Comparison of ENCODE assay signal across 10 cellular contexts in the genomic region with DNA sequence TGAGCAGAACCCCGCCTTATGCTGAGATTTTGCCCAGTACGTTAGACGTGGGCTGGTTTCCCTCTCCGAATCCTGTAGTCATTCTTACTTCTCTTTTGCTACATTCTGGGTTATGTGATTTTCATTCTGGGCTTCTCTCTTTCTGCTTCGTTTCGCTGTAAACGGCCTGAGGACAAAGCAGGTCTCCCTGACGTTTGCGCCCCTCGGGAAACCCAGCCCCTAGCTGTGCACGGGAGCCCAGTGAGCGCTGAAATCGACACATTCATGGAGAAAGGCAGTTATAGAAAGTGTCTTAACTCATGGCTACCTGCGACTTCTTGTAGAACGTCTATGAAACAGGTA. TPM values are rescaled to one million over a fixed set of nuclear protein-coding genes. Genes with fewer than 3 reads are reported as not detected.
A peak's percentile ranks its signal among the peaks of the same experiment; 100 is the strongest.
DNase-seq lines count a peak whose midpoint lies in the region; ATAC-seq and TF ChIP-seq lines count a peak whose summit lies in the region.
"Had no signal": no experiment of that assay in that cellular context is flagged by ENCODE, and none has a peak within 500 bp of the region (broad histone marks: within the 10 kb centered on the region; RNA-seq: fewer than 3 reads in every experiment).

No MANE protein-coding gene starts in this region.

- no peak for TF ChIP-seq POLR2A in uterus (IDR thresholded peaks at IDR 0.05)

- H3K4me3 ChIP-seq in HUES48 (ENCODE audit: low read depth, low read length) (peak overlapping the region; percentile 63), adipocyte (ENCODE audit: low read length) (peak overlapping the region; percentile 77), iPS-18c (ENCODE audit: insufficient read depth, low read depth, low read length) (peak overlapping the region; percentile 38), uterus (no peak overlapping the region)

- TF ChIP-seq CTCF in uterus (IDR thresholded peaks at IDR 0.05) = peak in 1 of 4 experiments; percentile 2

- DNase-seq in adipocyte (ENCODE audit: low read depth) (no peak), uterus (no peak), germinal center (ENCODE audit: low spot score) (no peak)
- DNase-seq: GOT3, KG1 had no signal

- H3K4me3 Mint-ChIP-seq in stimulated activated memory B cell treated with anti-CD40 and anti-IgM and Interleukin-4, amounts not matched to agents 10 μg/mL and 1 μg/mL and 100 μg/mL, for 72 hours = peak overlapping the region; percentile 40

- H3K36me3 Mint-ChIP-seq in stimulated activated memory B cell treated with anti-CD40 and anti-IgM and Interleukin-4, amounts not matched to agents 10 μg/mL and 1 μg/mL and 100 μg/mL, for 72 hours = no peaks in the 10 kb centered on the region

- H3K36me3 ChIP-seq in HUES48 (ENCODE audit: control insufficient read depth, insufficient read depth, low read length) (no peaks in the 10 kb centered on the region), adipocyte (ENCODE audit: control insufficient read depth, insufficient read depth, low read length, severe bottlenecking) (no peaks in the 10 kb centered on the region), uterus (no peaks in the 10 kb centered on the region)

- ATAC-seq in stimulated activated memory B cell treated with anti-CD40 and anti-IgM and Interleukin-4, amounts not matched to agents 10 μg/mL and 1 μg/mL and 100 μg/mL, for 72 hours = no peak
- ATAC-seq in HG03045 (IDR thresholded peaks at IDR 0.05; ENCODE audit: unreplicated experiment) = no peak

- intact Hi-C loops in uterus (cut with DNase I; ENCODE audit: low total_unique reads) = no loop called here

- peaks cover 10% of the 10 kb centered on the region for H3K4me1 Mint-ChIP-seq in stimulated activated memory B cell treated with anti-CD40 and anti-IgM and Interleukin-4, amounts not matched to agents 10 μg/mL and 1 μg/mL and 100 μg/mL, for 72 hours

- H3K9me3 ChIP-seq in HUES48 (ENCODE audit: control insufficient read depth, insufficient read depth, low read length) (no peaks in the 10 kb centered on the region), adipocyte (ENCODE audit: control insufficient read depth, low read length) (no peaks in the 10 kb centered on the region), iPS-18c (ENCODE audit: control insufficient read depth, insufficient read depth, low read length) (no peaks in the 10 kb centered on the region), uterus (no peaks in the 10 kb centered on the region)

- H3K27me3 ChIP-seq in HUES48 (ENCODE audit: control insufficient read depth, insufficient read depth, low read length) = peaks cover 14% of the 10 kb centered on the region
- peaks cover 46% of the 10 kb centered on the region for H3K27me3 ChIP-seq in adipocyte (replicated peaks; ENCODE audit: control insufficient read depth, insufficient read depth, low read length)
- no peaks in the 10 kb centered on the region for H3K27me3 ChIP-seq in uterus

- H3K9me3 Mint-ChIP-seq in stimulated activated memory B cell treated with anti-CD40 and anti-IgM and Interleukin-4, amounts not matched to agents 10 μg/mL and 1 μg/mL and 100 μg/mL, for 72 hours = peaks cover 4% of the 10 kb centered on the region

- no peak overlapping the region for H3K27ac Mint-ChIP-seq in stimulated activated memory B cell treated with anti-CD40 and anti-IgM and Interleukin-4, amounts not matched to agents 10 μg/mL and 1 μg/mL and 100 μg/mL, for 72 hours

- peaks cover 89% of the 10 kb centered on the region for H3K27me3 Mint-ChIP-seq in stimulated activated memory B cell treated with anti-CD40 and anti-IgM and Interleukin-4, amounts not matched to agents 10 μg/mL and 1 μg/mL and 100 μg/mL, for 72 hours

- H3K27ac ChIP-seq in HUES48 (ENCODE audit: low read depth, low read length) = no peak overlapping the region
- H3K27ac ChIP-seq in uterus = no peak overlapping the region

- H3K9ac ChIP-seq in HUES48 (ENCODE audit: low read depth, low read length) (no peak overlapping the region), adipocyte (ENCODE audit: low read length) (no peak overlapping the region)

- peaks cover 16% of the 10 kb centered on the region for H3K4me1 ChIP-seq in HUES48 (ENCODE audit: control insufficient read depth, insufficient read depth, low read length)
- peaks cover 5% of the 10 kb centered on the region for H3K4me1 ChIP-seq in adipocyte (ENCODE audit: control insufficient read depth, insufficient read depth, low read length)
- H3K4me1 ChIP-seq in uterus = no peaks in the 10 kb centered on the region

RNA-seq across cellular contexts. Expression of a gene that starts 22.7 kb away (rescaled TPM):
- not detected for total RNA-seq in uterus
- total RNA-seq: glomerular endothelial cell had no signal

Comparison
In these comparisons a context has a peak if more than half of its experiments do, and no peak if none do; other contexts are left out.
1. H3K4me3 ChIP-seq: peak in HUES48 (single experiment), adipocyte (single experiment) and iPS-18c (single experiment); none in uterus (0 of 2).